ENCODE assay signal across 1 cellular context in the genomic region with DNA sequence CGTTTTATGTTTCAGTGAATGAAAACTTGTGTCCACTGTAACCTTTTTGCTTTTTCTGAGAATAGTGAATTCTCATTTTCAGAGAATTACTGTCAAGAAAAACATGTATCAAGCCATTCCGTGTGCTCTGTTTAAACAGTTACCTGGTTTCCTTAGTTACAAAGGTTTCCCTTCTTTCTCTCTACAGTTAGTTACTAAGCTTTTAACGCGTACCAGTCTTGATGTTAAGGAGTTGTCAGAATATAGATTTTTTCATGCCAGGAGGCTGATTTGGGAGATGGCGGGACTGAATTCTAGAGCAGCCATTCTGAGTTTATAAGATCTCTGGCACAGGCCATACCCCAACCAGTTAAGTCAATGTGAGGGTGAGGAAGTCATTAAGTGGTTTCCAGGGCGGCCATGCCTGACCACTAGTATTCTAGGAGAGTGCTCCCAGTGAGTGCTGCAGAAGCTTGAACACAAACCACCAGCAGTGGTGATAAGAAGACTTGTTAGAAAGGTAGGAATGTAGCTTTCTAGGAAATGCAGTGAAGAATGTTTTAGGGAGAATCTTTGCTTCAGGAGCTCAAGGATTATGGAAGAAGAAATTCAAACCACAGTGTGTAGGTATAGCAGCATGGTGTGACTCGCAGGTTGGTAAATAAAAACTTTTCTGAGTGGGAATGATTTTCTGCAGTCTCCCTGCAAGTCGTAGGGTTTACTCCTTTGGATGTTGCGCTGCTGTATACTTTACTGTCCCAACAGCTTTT.
TF ChIP-seq lines count a peak whose summit lies in the region.

No MANE protein-coding gene starts in this region.

TF ChIP-seq in GM12878, 131 proteins besides CTCF, POLR2A, EP300 and RAD21 (continued from another document):
- TF ChIP-seq, protein P1, sequence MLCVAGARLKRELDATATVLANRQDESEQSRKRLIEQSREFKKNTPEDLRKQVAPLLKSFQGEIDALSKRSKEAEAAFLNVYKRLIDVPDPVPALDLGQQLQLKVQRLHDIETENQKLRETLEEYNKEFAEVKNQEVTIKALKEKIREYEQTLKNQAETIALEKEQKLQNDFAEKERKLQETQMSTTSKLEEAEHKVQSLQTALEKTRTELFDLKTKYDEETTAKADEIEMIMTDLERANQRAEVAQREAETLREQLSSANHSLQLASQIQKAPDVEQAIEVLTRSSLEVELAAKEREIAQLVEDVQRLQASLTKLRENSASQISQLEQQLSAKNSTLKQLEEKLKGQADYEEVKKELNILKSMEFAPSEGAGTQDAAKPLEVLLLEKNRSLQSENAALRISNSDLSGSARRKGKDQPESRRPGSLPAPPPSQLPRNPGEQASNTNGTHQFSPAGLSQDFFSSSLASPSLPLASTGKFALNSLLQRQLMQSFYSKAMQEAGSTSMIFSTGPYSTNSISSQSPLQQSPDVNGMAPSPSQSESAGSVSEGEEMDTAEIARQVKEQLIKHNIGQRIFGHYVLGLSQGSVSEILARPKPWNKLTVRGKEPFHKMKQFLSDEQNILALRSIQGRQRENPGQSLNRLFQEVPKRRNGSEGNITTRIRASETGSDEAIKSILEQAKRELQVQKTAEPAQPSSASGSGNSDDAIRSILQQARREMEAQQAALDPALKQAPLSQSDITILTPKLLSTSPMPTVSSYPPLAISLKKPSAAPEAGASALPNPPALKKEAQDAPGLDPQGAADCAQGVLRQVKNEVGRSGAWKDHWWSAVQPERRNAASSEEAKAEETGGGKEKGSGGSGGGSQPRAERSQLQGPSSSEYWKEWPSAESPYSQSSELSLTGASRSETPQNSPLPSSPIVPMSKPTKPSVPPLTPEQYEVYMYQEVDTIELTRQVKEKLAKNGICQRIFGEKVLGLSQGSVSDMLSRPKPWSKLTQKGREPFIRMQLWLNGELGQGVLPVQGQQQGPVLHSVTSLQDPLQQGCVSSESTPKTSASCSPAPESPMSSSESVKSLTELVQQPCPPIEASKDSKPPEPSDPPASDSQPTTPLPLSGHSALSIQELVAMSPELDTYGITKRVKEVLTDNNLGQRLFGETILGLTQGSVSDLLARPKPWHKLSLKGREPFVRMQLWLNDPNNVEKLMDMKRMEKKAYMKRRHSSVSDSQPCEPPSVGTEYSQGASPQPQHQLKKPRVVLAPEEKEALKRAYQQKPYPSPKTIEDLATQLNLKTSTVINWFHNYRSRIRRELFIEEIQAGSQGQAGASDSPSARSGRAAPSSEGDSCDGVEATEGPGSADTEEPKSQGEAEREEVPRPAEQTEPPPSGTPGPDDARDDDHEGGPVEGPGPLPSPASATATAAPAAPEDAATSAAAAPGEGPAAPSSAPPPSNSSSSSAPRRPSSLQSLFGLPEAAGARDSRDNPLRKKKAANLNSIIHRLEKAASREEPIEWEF (IDR thresholded peaks at IDR 0.05; ENCODE audit: insufficient replicate concordance, low read depth, low read length): no peak
- TF ChIP-seq MYC (IDR thresholded peaks at IDR 0.05; ENCODE audit: insufficient read depth, insufficient read length, insufficient replicate concordance, low read length, severe bottlenecking) (no peak), MTA3 (IDR thresholded peaks at IDR 0.05; ENCODE audit: borderline replicate concordance, low read length) (no peak), CBX3 (IDR thresholded peaks at IDR 0.05; ENCODE audit: borderline replicate concordance, low read depth) (no peak), TCF3 (IDR thresholded peaks at IDR 0.05; ENCODE audit: borderline replicate concordance, insufficient read depth, low read depth, low read length) (no peak), RUNX3 (IDR thresholded peaks at IDR 0.05; ENCODE audit: low read length) (peak; percentile 85), POLR2AphosphoS2 (IDR thresholded peaks at IDR 0.05; ENCODE audit: low read depth, low read length) (0 out of 2 replicates have a peak, but pooled peaks have one; percentile 55), FOS (IDR thresholded peaks at IDR 0.05; ENCODE audit: borderline replicate concordance, extremely low read depth, insufficient read length) (no peak), SIN3A (IDR thresholded peaks at IDR 0.05; ENCODE audit: low read depth, low read length) (no peak), SREBF2 (IDR thresholded peaks at IDR 0.05; ENCODE audit: low read length) (no peak), DPF2 (IDR thresholded peaks at IDR 0.05) (no peak; the same call in none of the 2 replicates), YY1 (IDR thresholded peaks at IDR 0.05; ENCODE audit: low read depth, low read length) (peak; percentile 81), ZNF24 (IDR thresholded peaks at IDR 0.05) (no peak), STAT1 (conservative IDR thresholded peaks at IDR 0.05) (no peak), BMI1 (IDR thresholded peaks at IDR 0.05; ENCODE audit: borderline replicate concordance) (no peak), CREM (IDR thresholded peaks at IDR 0.05; ENCODE audit: low read depth) (no peak), RFX5 (IDR thresholded peaks at IDR 0.05; ENCODE audit: low read depth, low read length) (no peak), MXI1 (IDR thresholded peaks at IDR 0.05; ENCODE audit: low read depth, low read length) (no peak; the same call in 1 of the 2 replicates)
- TF ChIP-seq, protein P2, sequence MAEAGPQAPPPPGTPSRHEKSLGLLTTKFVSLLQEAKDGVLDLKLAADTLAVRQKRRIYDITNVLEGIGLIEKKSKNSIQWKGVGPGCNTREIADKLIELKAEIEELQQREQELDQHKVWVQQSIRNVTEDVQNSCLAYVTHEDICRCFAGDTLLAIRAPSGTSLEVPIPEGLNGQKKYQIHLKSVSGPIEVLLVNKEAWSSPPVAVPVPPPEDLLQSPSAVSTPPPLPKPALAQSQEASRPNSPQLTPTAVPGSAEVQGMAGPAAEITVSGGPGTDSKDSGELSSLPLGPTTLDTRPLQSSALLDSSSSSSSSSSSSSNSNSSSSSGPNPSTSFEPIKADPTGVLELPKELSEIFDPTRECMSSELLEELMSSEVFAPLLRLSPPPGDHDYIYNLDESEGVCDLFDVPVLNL (IDR thresholded peaks at IDR 0.05; ENCODE audit: low read depth, low read length): no peak
- TF ChIP-seq, protein P3, sequence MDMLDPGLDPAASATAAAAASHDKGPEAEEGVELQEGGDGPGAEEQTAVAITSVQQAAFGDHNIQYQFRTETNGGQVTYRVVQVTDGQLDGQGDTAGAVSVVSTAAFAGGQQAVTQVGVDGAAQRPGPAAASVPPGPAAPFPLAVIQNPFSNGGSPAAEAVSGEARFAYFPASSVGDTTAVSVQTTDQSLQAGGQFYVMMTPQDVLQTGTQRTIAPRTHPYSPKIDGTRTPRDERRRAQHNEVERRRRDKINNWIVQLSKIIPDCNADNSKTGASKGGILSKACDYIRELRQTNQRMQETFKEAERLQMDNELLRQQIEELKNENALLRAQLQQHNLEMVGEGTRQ (IDR thresholded peaks at IDR 0.05; ENCODE audit: borderline replicate concordance, low read depth, low read length): no peak
- TF ChIP-seq, protein P4, sequence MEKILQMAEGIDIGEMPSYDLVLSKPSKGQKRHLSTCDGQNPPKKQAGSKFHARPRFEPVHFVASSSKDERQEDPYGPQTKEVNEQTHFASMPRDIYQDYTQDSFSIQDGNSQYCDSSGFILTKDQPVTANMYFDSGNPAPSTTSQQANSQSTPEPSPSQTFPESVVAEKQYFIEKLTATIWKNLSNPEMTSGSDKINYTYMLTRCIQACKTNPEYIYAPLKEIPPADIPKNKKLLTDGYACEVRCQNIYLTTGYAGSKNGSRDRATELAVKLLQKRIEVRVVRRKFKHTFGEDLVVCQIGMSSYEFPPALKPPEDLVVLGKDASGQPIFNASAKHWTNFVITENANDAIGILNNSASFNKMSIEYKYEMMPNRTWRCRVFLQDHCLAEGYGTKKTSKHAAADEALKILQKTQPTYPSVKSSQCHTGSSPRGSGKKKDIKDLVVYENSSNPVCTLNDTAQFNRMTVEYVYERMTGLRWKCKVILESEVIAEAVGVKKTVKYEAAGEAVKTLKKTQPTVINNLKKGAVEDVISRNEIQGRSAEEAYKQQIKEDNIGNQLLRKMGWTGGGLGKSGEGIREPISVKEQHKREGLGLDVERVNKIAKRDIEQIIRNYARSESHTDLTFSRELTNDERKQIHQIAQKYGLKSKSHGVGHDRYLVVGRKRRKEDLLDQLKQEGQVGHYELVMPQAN (conservative IDR thresholded peaks at IDR 0.05): no peak
- TF ChIP-seq, protein P5, sequence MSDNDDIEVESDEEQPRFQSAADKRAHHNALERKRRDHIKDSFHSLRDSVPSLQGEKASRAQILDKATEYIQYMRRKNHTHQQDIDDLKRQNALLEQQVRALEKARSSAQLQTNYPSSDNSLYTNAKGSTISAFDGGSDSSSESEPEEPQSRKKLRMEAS (IDR thresholded peaks at IDR 0.05; ENCODE audit: low read depth, low read length): no peak
